ENCODE assay signal across 10 cellular contexts in the genomic region with DNA sequence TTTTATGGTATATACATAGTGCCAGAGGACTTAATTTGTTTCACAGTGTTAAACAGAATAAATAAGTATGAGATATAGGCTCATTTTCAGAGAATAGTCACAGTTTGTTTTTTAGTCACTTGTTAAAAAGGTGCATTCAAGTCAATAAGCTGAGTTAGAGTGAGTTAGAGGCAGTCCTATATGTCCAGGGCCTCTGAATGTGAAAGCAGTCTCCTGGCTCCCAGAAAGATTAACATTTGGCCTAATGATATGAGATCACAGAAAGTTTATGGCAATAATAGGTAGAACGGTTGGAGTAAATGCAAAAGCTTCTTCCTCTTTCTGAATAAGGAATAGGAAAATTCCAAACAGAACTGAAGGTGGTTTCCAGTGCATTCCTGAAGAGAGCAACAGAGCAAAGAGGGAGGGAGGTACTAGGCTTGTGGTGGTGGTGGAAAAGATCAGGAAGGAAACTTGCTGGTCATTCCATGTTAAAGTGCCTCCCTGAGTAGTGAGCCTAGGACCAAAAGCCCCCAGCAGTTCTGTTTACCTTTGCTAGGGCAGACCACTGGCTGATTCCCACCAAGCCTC. TPM values are rescaled to one million over a fixed set of nuclear protein-coding genes. Genes with fewer than 3 reads are reported as not detected.
DNase-seq lines count a peak whose midpoint lies in the region; ATAC-seq and TF ChIP-seq lines count a peak whose summit lies in the region.
"Had no signal": no experiment of that assay in that cellular context is flagged by ENCODE, and none has a peak within 500 bp of the region (broad histone marks: within the 10 kb centered on the region; RNA-seq: fewer than 3 reads in every experiment).

No MANE protein-coding gene starts in this region.

- peaks cover 12% of the 10 kb centered on the region for H3K9me1 ChIP-seq in IMR-90 (ENCODE audit: insufficient read depth, low read length)

- H3K4me2 ChIP-seq in IMR-90 (ENCODE audit: low read depth, low read length) = peak overlapping the region; percentile 27; the same call in 1 of the 2 replicates

- H2AFZ ChIP-seq in IMR-90 (replicated peaks; ENCODE audit: low read length, poor library complexity) = peak overlapping the region; percentile 64

- H3K18ac ChIP-seq in IMR-90 (ENCODE audit: low read depth, low read length) = peak overlapping the region; percentile 97

- no peak overlapping the region for H3K4me3 Mint-ChIP-seq in chondrocyte (ENCODE audit: unreplicated experiment)
- H3K4me3 Mint-ChIP-seq: activated naive CD8-positive, alpha-beta T cell treated with anti-CD3 and anti-CD28 coated beads, Interleukin-2, amount 10 ng/mL, durations not matched to agents 7 days and 5 days had no signal

- peak overlapping the region; percentile 96 for H3K4ac ChIP-seq in IMR-90 (ENCODE audit: low read depth, low read length)

- intact Hi-C loops in IMR-90 (cut with micrococcal nuclease) = loop anchor here (5.0 kb wide), 1 partner anchor 161 kb away; no protein-coding TSS in a partner anchor
- intact Hi-C loops in right lobe of liver (cut with DNase I) = no loop called here
- intact Hi-C loops in thyroid gland (cut with DNase I) = no loop called here

- H3K79me1 ChIP-seq in IMR-90 (ENCODE audit: low read depth in 1 of 2, low read length in 2 of 2) = no peaks in the 10 kb centered on the region; a peak in 1 of 4 replicates

- TF ChIP-seq CTCF in IMR-90 (conservative IDR thresholded peaks at IDR 0.05; ENCODE audit: low read depth, low read length) (no peak), chondrocyte (IDR thresholded peaks at IDR 0.05) (no peak), right lobe of liver (IDR thresholded peaks at IDR 0.05) (no peak), upper lobe of left lung (IDR thresholded peaks at IDR 0.05) (no peak), thyroid gland (IDR thresholded peaks at IDR 0.05) (no peak)

- no TSS peak for BruUV-seq in IMR-90 (replicated peaks; lab: Mats Ljungman, UMichigan)

- TF ChIP-seq RAD21 in IMR-90 (IDR thresholded peaks at IDR 0.05; ENCODE audit: low read length) = no peak

- H3K4me3 ChIP-seq in IMR-90 (ENCODE audit: insufficient read depth, low read depth, low read length) (no peak overlapping the region), right lobe of liver (no peak overlapping the region), upper lobe of left lung (no peak overlapping the region), thyroid gland (replicated peaks in 1 of 3) (no peak overlapping the region)

- peak overlapping the region; percentile 56 for H2AK9ac ChIP-seq in IMR-90 (replicated peaks; ENCODE audit: low read depth, low read length, poor library complexity)

- H4K91ac ChIP-seq in IMR-90 (ENCODE audit: insufficient read depth, low read depth, low read length) = peak overlapping the region; percentile 92

- DNase-seq in IMR-90 (peak; percentile 61), chondrocyte (ENCODE audit: low spot score) (no peak), right lobe of liver (no peak), inferior parietal cortex (ENCODE audit: extremely low spot score) (no peak), upper lobe of left lung (no peak), thyroid gland (no peak)
- DNase-seq in activated CD4-positive, alpha-beta T cell treated with anti-CD3 and anti-CD28 coated beads, Interleukin-2, amount 50 U/mL, for 1 hour = no peak
- DNase-seq: activated naive CD8-positive, alpha-beta T cell treated with anti-CD3 and anti-CD28 coated beads, Interleukin-2, amount 10 ng/mL, durations not matched to agents 7 days and 5 days; hippocampal formation had no signal

- TF ChIP-seq EP300 in upper lobe of left lung (IDR thresholded peaks at IDR 0.05) = no peak

- H3K9ac ChIP-seq in IMR-90 (ENCODE audit: low read depth, low read length) = no peak overlapping the region

- H3K4me1 Mint-ChIP-seq in chondrocyte (ENCODE audit: low read depth) = peaks cover 84% of the 10 kb centered on the region
- H3K4me1 Mint-ChIP-seq: activated naive CD8-positive, alpha-beta T cell treated with anti-CD3 and anti-CD28 coated beads, Interleukin-2, amount 10 ng/mL, durations not matched to agents 7 days and 5 days had no signal

- H3K36me3 ChIP-seq in IMR-90 (ENCODE audit: control insufficient read depth, insufficient read depth, low read length) (no peaks in the 10 kb centered on the region), right lobe of liver (peaks cover 0 to 93% (median 28%) of the 10 kb centered on the region in 4 donors), upper lobe of left lung (no peaks in the 10 kb centered on the region), thyroid gland (no peaks in the 10 kb centered on the region)

- in situ Hi-C loops in IMR-90 (cut with MboI; ENCODE audit: low sequenced_read_pairs) = no loop called here

- H3K27me3 Mint-ChIP-seq in chondrocyte (ENCODE audit: low read depth) = no peaks in the 10 kb centered on the region

- peak overlapping the region; percentile 88 for H2AK5ac ChIP-seq in IMR-90 (ENCODE audit: low read depth, low read length)

- dilution Hi-C loops in IMR-90 (cut with HindIII; ENCODE audit: low sequenced_read_pairs, unreplicated experiment) = no loop called here

- H2BK20ac ChIP-seq in IMR-90 (ENCODE audit: low read depth, low read length) = peak overlapping the region; percentile 89

- POLR2A ChIA-PET in IMR-90 (lab: Charles Lee; ENCODE audit: unreplicated experiment) = no interaction called here

- TF ChIP-seq POLR2A in IMR-90 (IDR thresholded peaks at IDR 0.05; ENCODE audit: low read depth, low read length) = no peak
- TF ChIP-seq POLR2A in right lobe of liver (IDR thresholded peaks at IDR 0.05) = no peak
- TF ChIP-seq POLR2A in upper lobe of left lung (IDR thresholded peaks at IDR 0.05) = no peak
- no peak for TF ChIP-seq POLR2A in thyroid gland (IDR thresholded peaks at IDR 0.05)

- peak overlapping the region; percentile 96 for H3K27ac Mint-ChIP-seq in chondrocyte (ENCODE audit: unreplicated experiment)
- H3K27ac Mint-ChIP-seq: activated naive CD8-positive, alpha-beta T cell treated with anti-CD3 and anti-CD28 coated beads, Interleukin-2, amount 10 ng/mL, durations not matched to agents 7 days and 5 days had no signal

- peak overlapping the region; percentile 84 for H3K23ac ChIP-seq in IMR-90 (ENCODE audit: low read depth, low read length)

- WGBS in IMR-90 (ENCODE audit: extremely low coverage in 2 of 2, insufficient read length in 1 of 2), 2 experiments = no CpG with 5 or more reads among the region's 1 CpG
- 56% methylated on average over 1 of the region's 1 CpG for WGBS in right lobe of liver (ENCODE audit: insufficient coverage, low coverage, low lambda C conversion rate, missing lambda C conversion rate)
- 36 to 50% methylated on average over 1 of the region's 1 CpG for WGBS in upper lobe of left lung, 2 donors
- 41 to 58% methylated on average over 1 of the region's 1 CpG for WGBS in thyroid gland, 2 donors

- H3K4me1 ChIP-seq in IMR-90 (ENCODE audit: control insufficient read depth, insufficient read depth, low read length) = peaks cover 17% of the 10 kb centered on the region
- H3K4me1 ChIP-seq in right lobe of liver = peaks cover 0 to 60% (median 27%) of the 10 kb centered on the region in 4 donors
- peaks cover 0 to 4% (median 0%) of the 10 kb centered on the region in 4 donors for H3K4me1 ChIP-seq in upper lobe of left lung
- peaks cover 8 to 10% of the 10 kb centered on the region in 2 donors for H3K4me1 ChIP-seq in thyroid gland

- H3K27ac ChIP-seq in IMR-90 (ENCODE audit: insufficient read depth, low read length) (peak overlapping the region; percentile 16), right lobe of liver (peak overlapping the region; percentile 11 to 56 (median 43)), upper lobe of left lung (peak overlapping the region in 1 of 4 donors; percentile 7), thyroid gland (peak overlapping the region in 1 of 3 donors; percentile 41)
- H3K27ac ChIP-seq: RWPE1 had no signal

- H4K20me1 ChIP-seq in IMR-90 (ENCODE audit: insufficient read depth, low read length) = no peaks in the 10 kb centered on the region

- H2BK5ac ChIP-seq in IMR-90 (ENCODE audit: low read depth, low read length, poor library complexity, severe bottlenecking) = peak overlapping the region; percentile 85

- CTCF ChIA-PET in IMR-90 (lab: Yijun Ruan, JAX) = no interaction called here

- no peaks in the 10 kb centered on the region for H3K36me3 Mint-ChIP-seq in chondrocyte (ENCODE audit: low read depth)
- H3K36me3 Mint-ChIP-seq: activated naive CD8-positive, alpha-beta T cell treated with anti-CD3 and anti-CD28 coated beads, Interleukin-2, amount 10 ng/mL, durations not matched to agents 7 days and 5 days had no signal

- no peaks in the 10 kb centered on the region for H3K9me3 ChIP-seq in IMR-90 (ENCODE audit: control insufficient read depth, insufficient read depth, low read length)
- no peaks in the 10 kb centered on the region for H3K9me3 ChIP-seq in right lobe of liver
- no peaks in the 10 kb centered on the region for H3K9me3 ChIP-seq in upper lobe of left lung
- no peaks in the 10 kb centered on the region for H3K9me3 ChIP-seq in thyroid gland

- H3K14ac ChIP-seq in IMR-90 (replicated peaks; ENCODE audit: low read depth, low read length) = peak overlapping the region; percentile 93

- H2BK15ac ChIP-seq in IMR-90 (ENCODE audit: low read depth, low read length) = peak overlapping the region; percentile 51; the same call in 2 of the 3 replicates

- H3K9me3 Mint-ChIP-seq in chondrocyte (ENCODE audit: low read depth) = no peaks in the 10 kb centered on the region
- H3K9me3 Mint-ChIP-seq: activated naive CD8-positive, alpha-beta T cell treated with anti-CD3 and anti-CD28 coated beads, Interleukin-2, amount 10 ng/mL, durations not matched to agents 7 days and 5 days had no signal

- H3K27me3 ChIP-seq in IMR-90 (ENCODE audit: control insufficient read depth, insufficient read depth, low read length) (no peaks in the 10 kb centered on the region), right lobe of liver (no peaks in the 10 kb centered on the region), upper lobe of left lung (no peaks in the 10 kb centered on the region), thyroid gland (no peaks in the 10 kb centered on the region)

- peak overlapping the region; percentile 49; the same call in 1 of the 2 replicates for H3K56ac ChIP-seq in IMR-90 (ENCODE audit: extremely low read depth, insufficient read depth, low read length)

- ATAC-seq in IMR-90 (ENCODE audit: low read depth) (peak; percentile 30), right lobe of liver (peak in 3 of 4 donors; percentile 12 to 32 (median 22)), upper lobe of left lung (ENCODE audit: low FRiP score in 2 of 2) (no peak)

- H4K8ac ChIP-seq in IMR-90 (ENCODE audit: low read depth in 2 of 2, low read length in 2 of 2) = peak overlapping the region; percentile 19 to 37; a peak in 2 of 4 replicates

- peak overlapping the region; percentile 21 for H4K5ac ChIP-seq in IMR-90 (ENCODE audit: low read depth, low read length)

- H2BK120ac ChIP-seq in IMR-90 (ENCODE audit: low read depth, low read length) = peak overlapping the region; percentile 94

RNA-seq across cellular contexts. Expression of a gene that starts 54.4 kb away (rescaled TPM):
- total RNA-seq in IMR-90 (2012; rRNA removed) = 2.3 and 2.8 TPM in 2 replicates
- polyA plus RNA-seq in IMR-90 (2012; rRNA removed) = 2.3 and 2.7 TPM in 2 replicates
- 0.56 and 0.87 TPM in 2 replicates for polyA plus RNA-seq in IMR-90 (2012; cell fraction: cytosol; rRNA removed)
- polyA plus RNA-seq in IMR-90 (2012; cell fraction: nucleus; rRNA removed; ENCODE audit: low replicate concordance) = 0.28 and 2.2 TPM in 2 replicates
- total RNA-seq in chondrocyte = 10.0 to 19.7 TPM (median 11.3 TPM) in 3 replicates
- total RNA-seq in right lobe of liver = 100 to 1,000 TPM; 158 to 604 (median 295) TPM
- total RNA-seq in upper lobe of left lung = under 1 TPM in 3 of 6 donors, not detected in 3; 0.49 to 0.81 (median 0.60) TPM
- 1 to 10 TPM in 3 of 4 donors, under 1 TPM in 1; 0.11 to 1.8 (median 1.3) TPM for total RNA-seq in thyroid gland
- total RNA-seq: activated naive CD8-positive, alpha-beta T cell treated with anti-CD3 and anti-CD28 coated beads, Interleukin-2, amount 10 ng/mL, durations not matched to agents 7 days and 5 days had no signal

Comparison
In these comparisons a context has a peak if more than half of its experiments do, and no peak if none do; other contexts are left out.
1. ATAC-seq: peak in IMR-90 (single experiment) and right lobe of liver (3 of 4); none in upper lobe of left lung (0 of 2).